12 cellular contexts compared by ENCODE assay signal in the genomic region with DNA sequence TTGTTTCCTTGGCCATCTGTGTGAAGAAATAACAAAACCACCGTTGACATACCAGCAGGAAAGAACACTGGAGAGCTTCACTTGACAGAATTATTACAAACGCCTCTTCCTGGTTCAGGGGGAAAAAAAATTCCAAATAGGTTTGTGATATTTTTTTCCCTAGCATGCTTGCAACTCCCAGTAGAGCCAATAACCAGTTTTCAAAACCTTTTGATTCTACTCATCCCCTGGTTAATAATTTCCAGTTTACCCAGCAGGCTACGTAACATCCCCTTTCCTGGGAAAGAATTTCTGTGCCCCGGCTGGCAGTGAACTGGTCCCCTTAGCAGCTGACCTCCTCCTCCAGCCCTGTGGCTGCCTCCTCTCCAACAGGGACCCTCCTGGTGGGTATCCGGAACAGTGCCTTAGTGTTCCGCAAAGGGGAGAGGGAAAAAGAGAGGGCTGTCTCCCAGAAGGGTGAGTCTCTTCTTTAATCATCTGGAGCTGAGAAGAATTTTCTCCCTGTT.
DNase-seq lines count a peak whose midpoint lies in the region; ATAC-seq and TF ChIP-seq lines count a peak whose summit lies in the region.
"Had no signal": no experiment of that assay in that cellular context is flagged by ENCODE, and none has a peak within 500 bp of the region (broad histone marks: within the 10 kb centered on the region; RNA-seq: fewer than 3 reads in every experiment).

No MANE protein-coding gene starts in this region.

- H3K56ac ChIP-seq in mesendoderm (ENCODE audit: low read length): no peak overlapping the region

- H3K9me3 ChIP-seq in heart left ventricle (peaks cover 0 to 7% (median 0%) of the 10 kb centered on the region in 12 donors), esophagus squamous epithelium (no peaks in the 10 kb centered on the region), muscle layer of duodenum (ENCODE audit: control insufficient read depth in 1 of 2, low read length in 2 of 2) (peaks cover 0 to 3% of the 10 kb centered on the region in 2 donors)

- H4K8ac ChIP-seq in mesendoderm (ENCODE audit: low read depth, low read length): no peak overlapping the region

- H2BK5ac ChIP-seq in mesendoderm (ENCODE audit: low read length): no peak overlapping the region

- H2AK5ac ChIP-seq in mesendoderm (ENCODE audit: low read length): no peak overlapping the region

- H3K4me2 ChIP-seq in mesendoderm (ENCODE audit: low read length): no peak overlapping the region

- DNase-seq in heart left ventricle: no peak
- no peak for DNase-seq in Right ventricle myocardium inferior (ENCODE audit: missing footprints)
- DNase-seq in esophagus squamous epithelium (lab: John Stamatoyannopoulos, UW): no peak
- no peak for DNase-seq in mesendoderm
- no peak for DNase-seq in DMS114 treated with DMSO at 0.1 percent for 48 hours (lab: John Stamatoyannopoulos, UW; ENCODE audit: unreplicated experiment)
- DNase-seq in COR-L47 (lab: John Stamatoyannopoulos, UW): no peak
- DNase-seq: activated CD4-positive, alpha-beta T cell treated with anti-CD3 and anti-CD28 coated beads for 1 hour; activated naive CD4-positive, alpha-beta T cell treated with anti-CD3 and anti-CD28 coated beads for 36 hours; MG63; PC-3 had no signal

- intact Hi-C loops in heart left ventricle (cut with DNase I) (loop anchor here in 1 of 10 donors (10.0 kb wide), 1 partner anchor 54 kb away; no protein-coding TSS in a partner anchor), Right ventricle myocardium inferior (cut with DNase I) (loop anchor here (5.0 to 10.0 kb wide), 2 partner anchors 63 to 206 kb away; no protein-coding TSS in a partner anchor), esophagus squamous epithelium (cut with DNase I) (no loop called here)

- no peak overlapping the region for H2BK15ac ChIP-seq in mesendoderm (replicated peaks; ENCODE audit: low read depth)

- H3K79me2 ChIP-seq in mesendoderm (ENCODE audit: control insufficient read depth, insufficient read depth, low read length): no peaks in the 10 kb centered on the region

- H3K4ac ChIP-seq in mesendoderm (ENCODE audit: low read depth, low read length): no peak overlapping the region

- no peaks in the 10 kb centered on the region for H3K27me3 ChIP-seq in heart left ventricle
- no peaks in the 10 kb centered on the region for H3K27me3 ChIP-seq in esophagus squamous epithelium
- H3K27me3 ChIP-seq in muscle layer of duodenum (ENCODE audit: low read depth, low read length): no peaks in the 10 kb centered on the region
- no peaks in the 10 kb centered on the region for H3K27me3 ChIP-seq in mesendoderm (ENCODE audit: insufficient read depth, low read length, poor library complexity)
- H3K27me3 ChIP-seq: MG63 had no signal

- no peak overlapping the region for H4K5ac ChIP-seq in mesendoderm (ENCODE audit: low read length)

- H2BK120ac ChIP-seq in mesendoderm (ENCODE audit: low read depth, low read length): no peak overlapping the region

- H3K18ac ChIP-seq in mesendoderm (ENCODE audit: low read length): no peak overlapping the region

- H3K4me1 ChIP-seq in heart left ventricle: peaks cover 9 to 25% (median 17%) of the 10 kb centered on the region in 12 donors
- H3K4me1 ChIP-seq in esophagus squamous epithelium: peaks cover 0 to 6% (median 0%) of the 10 kb centered on the region in 3 donors
- no peaks in the 10 kb centered on the region for H3K4me1 ChIP-seq in muscle layer of duodenum (ENCODE audit: control insufficient read depth in 1 of 2, insufficient read depth in 2 of 2, low read length in 2 of 2)
- H3K4me1 ChIP-seq in mesendoderm (ENCODE audit: control insufficient read depth, low read depth, low read length): no peaks in the 10 kb centered on the region

- TF ChIP-seq CTCF in heart left ventricle (IDR thresholded peaks at IDR 0.05) (no peak), esophagus squamous epithelium (IDR thresholded peaks at IDR 0.05) (no peak)

- H3K4me3 ChIP-seq in heart left ventricle (peak overlapping the region in 4 of 12 donors; percentile 5 to 19 (median 12)), esophagus squamous epithelium (no peak overlapping the region), muscle layer of duodenum (ENCODE audit: low read depth in 1 of 2, low read length in 2 of 2) (peak overlapping the region in 1 of 2 donors; percentile 31), mesendoderm (ENCODE audit: low read length) (no peak overlapping the region)
- H3K4me3 ChIP-seq: MG63 had no signal

- no peak overlapping the region for H3K23ac ChIP-seq in mesendoderm (ENCODE audit: low read length)

- H3K79me1 ChIP-seq in mesendoderm (ENCODE audit: low read length): no peaks in the 10 kb centered on the region

- H3K36me3 ChIP-seq in heart left ventricle (no peaks in the 10 kb centered on the region), esophagus squamous epithelium (no peaks in the 10 kb centered on the region), muscle layer of duodenum (ENCODE audit: control insufficient read depth in 1 of 2, insufficient read depth in 2 of 2, low read length in 2 of 2) (no peaks in the 10 kb centered on the region), mesendoderm (ENCODE audit: control insufficient read depth, insufficient read depth, low read length) (no peaks in the 10 kb centered on the region)
- H3K36me3 ChIP-seq: MG63 had no signal

- 34 to 61% (median 45%) methylated on average over 6 of the region's 6 CpGs for WGBS in heart left ventricle, 4 donors
- WGBS in esophagus squamous epithelium, 2 donors: 46 to 69% methylated on average over 4 to 6 of the region's 6 CpGs
- no CpG with 5 or more reads among the region's 6 CpGs for WGBS in mesendoderm (ENCODE audit: extremely low coverage, insufficient coverage, low lambda C conversion rate)

- peak; percentile 3 to 40 (median 20) for ATAC-seq in heart left ventricle
- ATAC-seq in Right ventricle myocardium inferior: no peak
- ATAC-seq in GM21529 (IDR thresholded peaks at IDR 0.05; ENCODE audit: unreplicated experiment): no peak

- no peak overlapping the region for H3K9ac ChIP-seq in mesendoderm (ENCODE audit: low read length)

- H3K27ac ChIP-seq in heart left ventricle: peak overlapping the region; percentile 31 to 83 (median 68)
- peak overlapping the region in 3 of 4 donors; percentile 15 to 67 (median 21) for H3K27ac ChIP-seq in esophagus squamous epithelium
- peak overlapping the region; percentile 11 for H3K27ac ChIP-seq in muscle layer of duodenum (ENCODE audit: low read length)
- H3K27ac ChIP-seq in mesendoderm (ENCODE audit: low read depth, low read length): no peak overlapping the region

- TF ChIP-seq POLR2A in heart left ventricle (IDR thresholded peaks at IDR 0.05): no peak
- TF ChIP-seq POLR2A in esophagus squamous epithelium (IDR thresholded peaks at IDR 0.05): no peak

Comparison
In these comparisons a context has a peak if more than half of its experiments do, and no peak if none do; other contexts are left out.
1. ATAC-seq: peak in heart left ventricle (4 of 4); none in Right ventricle myocardium inferior (single experiment) and GM21529 (single experiment).